In genomic region chr6:32982702-32983492, GRCh38 we compare ENCODE assay signal across 11 cellular contexts. TPM values are rescaled to one million over a fixed set of nuclear protein-coding genes. Genes with fewer than 3 reads are reported as not detected.
DNase-seq lines count a peak whose midpoint lies in the region; ATAC-seq and TF ChIP-seq lines count a peak whose summit lies in the region.
"Had no signal": no experiment of that assay in that cellular context is flagged by ENCODE, and none has a peak within 500 bp of the region (broad histone marks: within the 10 kb centered on the region; RNA-seq: fewer than 3 reads in every experiment).

No MANE protein-coding gene starts in this region.

- POLR2A ChIA-PET in activated CD4-positive, alpha-beta T cell treated with anti-CD3 and anti-CD28 coated beads, Interleukin-2, amount 10 ng/mL, durations not matched to agents 7 days and 5 days (lab: Charles Lee), result interaction anchor here (1.0 to 2.6 kb wide), 2 partner anchors 11 to 12 kb away, joined by 4 to 25 read pairs; no protein-coding TSS in a partner anchor

- H3K4me3 ChIP-seq in ectodermal cell (ENCODE audit: insufficient read depth, low read depth, low read length) (no peak overlapping the region), smooth muscle cell (no peak overlapping the region)
- H3K4me3 ChIP-seq in effector memory CD4-positive, alpha-beta T cell (ENCODE audit: insufficient read depth, low read depth, low read length, poor library complexity, severe bottlenecking), result no peak overlapping the region
- H3K4me3 ChIP-seq: BLaER1 treated with 17β-estradiol and CSF1 and Interleukin-3, amounts not matched to agents 10 nM and 100 nM; right lobe of liver had no signal

- H3K36me3 ChIP-seq in ectodermal cell (ENCODE audit: control insufficient read depth, insufficient read depth, low read length), result peaks cover 39% of the 10 kb centered on the region
- peaks cover 31% of the 10 kb centered on the region for H3K36me3 ChIP-seq in smooth muscle cell (ENCODE audit: low read depth)
- peaks cover 38% of the 10 kb centered on the region for H3K36me3 ChIP-seq in effector memory CD4-positive, alpha-beta T cell (ENCODE audit: control insufficient read depth, insufficient read depth, low read length)

- peak overlapping the region; percentile 27 for H3K27ac ChIP-seq in ectodermal cell (ENCODE audit: insufficient read depth, low read depth, low read length, poor library complexity, severe bottlenecking)
- H3K27ac ChIP-seq in smooth muscle cell (ENCODE audit: low read depth), result peak overlapping the region; percentile 10
- no peak overlapping the region for H3K27ac ChIP-seq in effector memory CD4-positive, alpha-beta T cell (ENCODE audit: insufficient read depth, low read length, poor library complexity, severe bottlenecking)
- H3K27ac ChIP-seq: right lobe of liver had no signal

- H3K79me2 ChIP-seq in smooth muscle cell (ENCODE audit: low read depth), result peaks cover 23% of the 10 kb centered on the region

- H2AFZ ChIP-seq in smooth muscle cell (ENCODE audit: low read depth), result no peak overlapping the region

- H3F3A ChIP-seq in smooth muscle cell (ENCODE audit: low read depth), result peaks cover 54% of the 10 kb centered on the region

- CTCF ChIA-PET in activated CD4-positive, alpha-beta T cell treated with anti-CD3 and anti-CD28 coated beads, Interleukin-2, amount 10 ng/mL, durations not matched to agents 7 days and 5 days (lab: Charles Lee), result interaction anchor here (0.8 to 8.5 kb wide), 6 partner anchors 12 to 97 kb away, joined by 3 to 130 read pairs (median 14); partner anchors contain the start of gene BRD2

- H4K20me1 ChIP-seq in smooth muscle cell (ENCODE audit: low read depth), result peaks cover 66% of the 10 kb centered on the region

- H3K27me3 Mint-ChIP-seq in activated CD4-positive, alpha-beta T cell treated with anti-CD3 and anti-CD28 coated beads, Interleukin-2, amount 10 ng/mL, durations not matched to agents 7 days and 5 days, result no peaks in the 10 kb centered on the region

- peaks cover 39% of the 10 kb centered on the region for H3K4me1 Mint-ChIP-seq in activated CD4-positive, alpha-beta T cell treated with anti-CD3 and anti-CD28 coated beads, Interleukin-2, amount 10 ng/mL, durations not matched to agents 7 days and 5 days

- no peaks in the 10 kb centered on the region for H3K27me3 ChIP-seq in ectodermal cell (ENCODE audit: control insufficient read depth, insufficient read depth, low read length, poor library complexity, severe bottlenecking)
- H3K27me3 ChIP-seq in smooth muscle cell (ENCODE audit: low read depth), result no peaks in the 10 kb centered on the region
- H3K27me3 ChIP-seq in effector memory CD4-positive, alpha-beta T cell (replicated peaks; ENCODE audit: control insufficient read depth, insufficient read depth, low read length, poor library complexity, severe bottlenecking), result no peaks in the 10 kb centered on the region
- H3K27me3 ChIP-seq: BLaER1 treated with 17β-estradiol and CSF1 and Interleukin-3, amounts not matched to agents 10 nM and 100 nM; right lobe of liver had no signal

- H3K9me3 ChIP-seq in ectodermal cell (ENCODE audit: control insufficient read depth, low read length) (no peaks in the 10 kb centered on the region), smooth muscle cell (replicated peaks; ENCODE audit: low read depth) (no peaks in the 10 kb centered on the region)
- H3K9me3 ChIP-seq in effector memory CD4-positive, alpha-beta T cell (ENCODE audit: control insufficient read depth, low read length), result no peaks in the 10 kb centered on the region
- H3K9me3 ChIP-seq: BLaER1 treated with 17β-estradiol and CSF1 and Interleukin-3, amounts not matched to agents 10 nM and 100 nM; right lobe of liver had no signal

- H3K4me1 ChIP-seq in ectodermal cell (ENCODE audit: control insufficient read depth, insufficient read depth, low read length) (no peaks in the 10 kb centered on the region), smooth muscle cell (ENCODE audit: low read depth) (no peaks in the 10 kb centered on the region)
- H3K4me1 ChIP-seq in effector memory CD4-positive, alpha-beta T cell (ENCODE audit: control insufficient read depth, insufficient read depth, low read length, poor library complexity, severe bottlenecking), result no peaks in the 10 kb centered on the region

- H3K27ac Mint-ChIP-seq in activated CD4-positive, alpha-beta T cell treated with anti-CD3 and anti-CD28 coated beads, Interleukin-2, amount 10 ng/mL, durations not matched to agents 7 days and 5 days, result peak overlapping the region; percentile 48

- no peak overlapping the region for H3K4me3 Mint-ChIP-seq in activated CD4-positive, alpha-beta T cell treated with anti-CD3 and anti-CD28 coated beads, Interleukin-2, amount 10 ng/mL, durations not matched to agents 7 days and 5 days

- ATAC-seq in HG03457 (IDR thresholded peaks at IDR 0.05; ENCODE audit: unreplicated experiment), result no peak

- no peak for DNase-seq in activated CD4-positive, alpha-beta T cell treated with anti-CD3 and anti-CD28 coated beads, Interleukin-2, amount 10 ng/mL, durations not matched to agents 7 days and 5 days
- DNase-seq in activated CD4-positive, alpha-beta T cell treated with anti-CD3 and anti-CD28 coated beads, Interleukin-2, amount 50 U/mL, for 48 hours, result no peak
- peak; percentile 16 for DNase-seq in NCI-H146 (lab: John Stamatoyannopoulos, UW)
- DNase-seq in smooth muscle cell (lab: John Stamatoyannopoulos, UW; ENCODE audit: unreplicated experiment), result no peak
- DNase-seq in foreskin melanocyte, result no peak
- no peak for DNase-seq in effector memory CD4-positive, alpha-beta T cell
- DNase-seq: right lobe of liver; stimulated activated naive CD4-positive, alpha-beta T cell had no signal

- no peaks in the 10 kb centered on the region for H3K9me3 Mint-ChIP-seq in activated CD4-positive, alpha-beta T cell treated with anti-CD3 and anti-CD28 coated beads, Interleukin-2, amount 10 ng/mL, durations not matched to agents 7 days and 5 days

- 83 to 85% methylated on average over 5 to 6 of the region's 6 CpGs for WGBS in ectodermal cell, 2 experiments
- WGBS in smooth muscle cell (ENCODE audit: low lambda C conversion rate), result 80% methylated on average over 6 of the region's 6 CpGs

- H3K4me2 ChIP-seq in smooth muscle cell, result no peak overlapping the region
- H3K4me2 ChIP-seq: BLaER1 treated with 17β-estradiol and CSF1 and Interleukin-3, amounts not matched to agents 10 nM and 100 nM had no signal

- no peak overlapping the region for H3K9ac ChIP-seq in smooth muscle cell (ENCODE audit: low read depth)

- no peak for TF ChIP-seq CTCF in smooth muscle cell (IDR thresholded peaks at IDR 0.05; ENCODE audit: borderline replicate concordance, insufficient read depth, poor library complexity, severe bottlenecking)

- H3K36me3 Mint-ChIP-seq in activated CD4-positive, alpha-beta T cell treated with anti-CD3 and anti-CD28 coated beads, Interleukin-2, amount 10 ng/mL, durations not matched to agents 7 days and 5 days (ENCODE audit: low read depth), result peaks cover 37% of the 10 kb centered on the region

RNA-seq across cellular contexts. Expression of gene BRD2, which starts 14.5 kb away (rescaled TPM):
- 100 to 1,000 TPM; 334 to 383 TPM for total RNA-seq in activated CD4-positive, alpha-beta T cell treated with anti-CD3 and anti-CD28 coated beads, Interleukin-2, amount 10 ng/mL, durations not matched to agents 7 days and 5 days
- 228 TPM for polyA plus RNA-seq in ectodermal cell (2013, experiment 1 of 4)
- polyA plus RNA-seq in ectodermal cell (2013, experiment 2 of 4), result 232 TPM
- 182 TPM for polyA plus RNA-seq in ectodermal cell (2013, experiment 3 of 4)
- 196 TPM for polyA plus RNA-seq in ectodermal cell (2013, experiment 4 of 4)
- total RNA-seq in smooth muscle cell, result 205 and 244 TPM in 2 replicates
- polyA plus RNA-seq in smooth muscle cell, result 162 and 197 TPM in 2 replicates

RNA-seq across cellular contexts. Expression of gene HLA-DOA, which starts 26.5 kb away (rescaled TPM):
- 1 to 10 TPM; 1.5 to 1.6 TPM for total RNA-seq in activated CD4-positive, alpha-beta T cell treated with anti-CD3 and anti-CD28 coated beads, Interleukin-2, amount 10 ng/mL, durations not matched to agents 7 days and 5 days
- polyA plus RNA-seq in ectodermal cell (2013, experiment 1 of 4), result 14.9 TPM
- 19.6 TPM for polyA plus RNA-seq in ectodermal cell (2013, experiment 2 of 4)
- polyA plus RNA-seq in ectodermal cell (2013, experiment 3 of 4), result 12.4 TPM
- polyA plus RNA-seq in ectodermal cell (2013, experiment 4 of 4), result 14.4 TPM
- 0.09 TPM in 1 of 2 replicates, not detected in the other for total RNA-seq in smooth muscle cell
- 0.26 TPM in 1 of 2 replicates, not detected in the other for polyA plus RNA-seq in smooth muscle cell

RNA-seq across cellular contexts. Expression of gene HLA-DMA, which starts 30.0 kb away (rescaled TPM):
- total RNA-seq in activated CD4-positive, alpha-beta T cell treated with anti-CD3 and anti-CD28 coated beads, Interleukin-2, amount 10 ng/mL, durations not matched to agents 7 days and 5 days, result 10 to 100 TPM; 24.0 to 26.8 TPM
- 13.5 TPM for polyA plus RNA-seq in ectodermal cell (2013, experiment 1 of 4)
- polyA plus RNA-seq in ectodermal cell (2013, experiment 2 of 4), result 11.5 TPM
- 9.0 TPM for polyA plus RNA-seq in ectodermal cell (2013, experiment 3 of 4)
- polyA plus RNA-seq in ectodermal cell (2013, experiment 4 of 4), result 8.0 TPM
- total RNA-seq in smooth muscle cell, result 0.90 and 3.1 TPM in 2 replicates
- polyA plus RNA-seq in smooth muscle cell, result 4.0 and 4.8 TPM in 2 replicates

RNA-seq across cellular contexts. Expression of gene HLA-DMB, which starts 42.1 kb away (rescaled TPM):
- 1 to 10 TPM; 8.1 to 8.5 TPM for total RNA-seq in activated CD4-positive, alpha-beta T cell treated with anti-CD3 and anti-CD28 coated beads, Interleukin-2, amount 10 ng/mL, durations not matched to agents 7 days and 5 days
- polyA plus RNA-seq in ectodermal cell (2013, experiment 1 of 4), result 1.9 TPM
- polyA plus RNA-seq in ectodermal cell (2013, experiment 2 of 4), result 3.1 TPM
- polyA plus RNA-seq in ectodermal cell (2013, experiment 3 of 4), result 1.6 TPM
- 2.0 TPM for polyA plus RNA-seq in ectodermal cell (2013, experiment 4 of 4)
- total RNA-seq in smooth muscle cell, result not detected in 2 replicates
- polyA plus RNA-seq in smooth muscle cell, result not detected in 2 replicates
